Comparison of ENCODE assay signal across 8 cellular contexts in the genomic region with DNA sequence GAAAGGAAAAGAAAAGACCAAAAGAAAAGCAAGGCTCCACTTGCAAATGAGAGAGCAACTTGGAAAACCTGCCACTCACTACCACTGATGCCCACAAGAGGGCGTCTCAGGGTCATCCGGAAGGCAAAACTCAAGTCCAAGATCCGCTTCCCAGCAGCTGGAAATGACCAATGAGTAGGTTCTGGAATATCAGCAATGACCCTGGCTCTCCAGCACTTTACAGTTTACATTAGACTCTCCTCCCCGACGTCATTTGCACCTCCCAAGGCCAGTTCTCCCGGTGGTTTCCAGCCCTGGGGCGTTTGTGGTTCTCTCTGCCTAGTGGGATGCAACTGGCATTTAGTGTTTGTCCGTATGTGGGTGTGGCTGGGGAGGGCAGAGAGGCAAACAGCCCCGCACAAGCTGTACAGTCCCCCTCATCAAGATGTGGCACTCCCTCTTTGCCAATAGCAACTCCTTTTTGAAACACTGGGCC.
DNase-seq lines count a peak whose midpoint lies in the region; ATAC-seq and TF ChIP-seq lines count a peak whose summit lies in the region.

No MANE protein-coding gene starts in this region.

- no peaks in the 10 kb centered on the region for H3K36me3 Mint-ChIP-seq in nephron (ENCODE audit: low read depth)

- H3K4me3 ChIP-seq in fibroblast of pulmonary artery (replicated peaks; ENCODE audit: low read depth, low read length) (no peak overlapping the region), upper lobe of right lung (no peak overlapping the region)

- ATAC-seq in upper lobe of right lung (peak; percentile 87), HG02610 (IDR thresholded peaks at IDR 0.05; ENCODE audit: unreplicated experiment) (no peak)

- H3K9me3 Mint-ChIP-seq in nephron, result no peaks in the 10 kb centered on the region

- peak overlapping the region in 1 of 3 experiments; percentile 5 for H3K27ac Mint-ChIP-seq in nephron

- intact Hi-C loops in upper lobe of right lung (cut with DNase I), result no loop called here

- no peaks in the 10 kb centered on the region for H3K4me1 ChIP-seq in upper lobe of right lung

- peaks cover under 1% of the 10 kb centered on the region for H3K27me3 ChIP-seq in upper lobe of right lung

- no peaks in the 10 kb centered on the region for H3K36me3 ChIP-seq in upper lobe of right lung

- no peak overlapping the region for H3K27ac ChIP-seq in upper lobe of right lung

- no peak overlapping the region for H3K4me3 Mint-ChIP-seq in nephron

- peaks cover 41% of the 10 kb centered on the region for H3K27me3 Mint-ChIP-seq in nephron (ENCODE audit: low read depth)

- H3K9me3 ChIP-seq in upper lobe of right lung, result no peaks in the 10 kb centered on the region

- DNase-seq in AG09319 (ENCODE audit: extremely low read depth, low read depth) (peak; percentile 84), GM19240 (ENCODE audit: insufficient read length, low spot score) (peak; percentile 36), NCI-H526 treated with DMSO at 0.1 percent for 48 hours (lab: John Stamatoyannopoulos, UW) (peak; percentile 4), fibroblast of pulmonary artery (ENCODE audit: low read depth) (peak; percentile 90), upper lobe of right lung (peak; percentile 73)
- peak; percentile 33 for DNase-seq in activated CD8-positive, alpha-beta memory T cell treated with anti-CD3 and anti-CD28 coated beads, Interleukin-2, amount 50 U/mL, for 4 hours

- TF ChIP-seq CTCF in AG09319 (IDR thresholded peaks at IDR 0.05; ENCODE audit: low read depth, low read length) (peak; percentile 97), fibroblast of pulmonary artery (IDR thresholded peaks at IDR 0.05; ENCODE audit: low read length, missing control alignments) (peak; percentile 98), nephron (IDR thresholded peaks at IDR 0.05; ENCODE audit: unreplicated experiment in 3 of 3) (peak; percentile 90 to 97 (median 92)), upper lobe of right lung (IDR thresholded peaks at IDR 0.05) (peak; percentile 90)

- peaks cover 4% of the 10 kb centered on the region for H3K4me1 Mint-ChIP-seq in nephron

Comparison
In these comparisons a context has a peak if more than half of its experiments do, and no peak if none do; other contexts are left out.
1. DNase-seq: peak in every context shown above with its lines; median percentile 90 in fibroblast of pulmonary artery; 84 in AG09319; 73 in upper lobe of right lung; 36 in GM19240; 33 in activated CD8-positive, alpha-beta memory T cell treated with anti-CD3 and anti-CD28 coated beads, Interleukin-2, amount 50 U/mL, for 4 hours; 4 in NCI-H526 treated with DMSO at 0.1 percent for 48 hours.